18 cellular contexts compared by ENCODE assay signal in genomic region chr5:80825780-80826460, GRCh38.
A peak's percentile ranks its signal among the peaks of the same experiment; 100 is the strongest.
DNase-seq lines count a peak whose midpoint lies in the region; TF ChIP-seq lines count a peak whose summit lies in the region.
"Had no signal": no experiment of that assay in that cellular context is flagged by ENCODE, and none has a peak within 500 bp of the region (broad histone marks: within the 10 kb centered on the region; RNA-seq: fewer than 3 reads in every experiment).

No MANE protein-coding gene starts in this region.

- no peak for TF ChIP-seq CTCF in astrocyte of the spinal cord (IDR thresholded peaks at IDR 0.05; ENCODE audit: low read depth, low read length)

- DNase-seq in NCI-H1105 treated with DMSO at 0.1 percent for 48 hours (lab: John Stamatoyannopoulos, UW) (peak; percentile 6), NCI-H1105 (lab: John Stamatoyannopoulos, UW) (no peak), M059J (ENCODE audit: low read depth) (peak; percentile 22), astrocyte of the spinal cord (ENCODE audit: low read depth, low spot score) (peak; percentile 2), myocyte (ENCODE audit: low read depth) (peak; percentile 7), CD1c-positive myeloid dendritic cell (ENCODE audit: extremely low spot score) (no peak)
- no peak for DNase-seq in activated naive CD4-positive, alpha-beta T cell treated with Interleukin-2 at 50 U/mL for 16 hours
- no peak for DNase-seq in activated CD4-positive, alpha-beta T cell treated with anti-CD3 and anti-CD28 coated beads, Interleukin-2, amount 50 U/mL, for 48 hours
- DNase-seq: activated CD8-positive, alpha-beta T cell treated with anti-CD3 and anti-CD28 coated beads for 36 hours; activated T-cell treated with anti-CD3 and anti-CD28 coated beads, Interleukin-2, amount 50 U/mL, for 24 hours; cortex of kidney; glutamatergic neuron; GM23248; nucleus accumbens; right cardiac atrium; stimulated activated CD4-positive, alpha-beta T cell treated with anti-CD3 and anti-CD28 coated beads, Interleukin-15, amount 100 ng/mL, for 24 hours; stimulated activated naive CD4-positive, alpha-beta T cell had no signal

- in situ Hi-C loops in astrocyte of the spinal cord (cut with HindIII; ENCODE audit: low sequenced_read_pairs) = no loop called here

- H3K4me3 ChIP-seq in astrocyte of the spinal cord (ENCODE audit: low read depth, low read length) = no peak overlapping the region
- H3K4me3 ChIP-seq: GM23248, thyroid gland had no signal

Comparison
In these comparisons a context has a peak if more than half of its experiments do, and no peak if none do; other contexts are left out.
1. DNase-seq: peak in NCI-H1105 treated with DMSO at 0.1 percent for 48 hours (single experiment), M059J (single experiment), astrocyte of the spinal cord (single experiment) and myocyte (single experiment); none in NCI-H1105 (single experiment), CD1c-positive myeloid dendritic cell (single experiment), activated naive CD4-positive, alpha-beta T cell treated with Interleukin-2 at 50 U/mL for 16 hours (single experiment) and activated CD4-positive, alpha-beta T cell treated with anti-CD3 and anti-CD28 coated beads, Interleukin-2, amount 50 U/mL, for 48 hours (0 of 2).